In genomic region chr3:189361103-189361835, GRCh38 we compare ENCODE assay signal across 25 cellular contexts.
DNase-seq lines count a peak whose midpoint lies in the region; ATAC-seq, FAIRE-seq and TF ChIP-seq lines count a peak whose summit lies in the region.
"Had no signal": no experiment of that assay in that cellular context is flagged by ENCODE, and none has a peak within 500 bp of the region (broad histone marks: within the 10 kb centered on the region; RNA-seq: fewer than 3 reads in every experiment).

No MANE protein-coding gene starts in this region.

- POLR2A ChIA-PET in RWPE1 (lab: Yijun Ruan, JAX; ENCODE audit: low non-redundant PET) = no interaction called here

- no peak overlapping the region for H3K4me2 ChIP-seq in GM23338

- no peaks in the 10 kb centered on the region for H3K9me3 Mint-ChIP-seq in GM23338
- H3K9me3 Mint-ChIP-seq: activated CD8-positive, alpha-beta T cell treated with anti-CD3 and anti-CD28 coated beads for 36 hours; natural killer cell; T-cell had no signal

- H3K4me3 Mint-ChIP-seq in GM23338 = no peak overlapping the region
- H3K4me3 Mint-ChIP-seq: activated CD8-positive, alpha-beta T cell treated with anti-CD3 and anti-CD28 coated beads for 36 hours; activated naive CD8-positive, alpha-beta T cell; CD14-positive monocyte; natural killer cell; T-cell had no signal

- DNase-seq in AG10803 (ENCODE audit: low read depth) (peak; percentile 33), GM12892 (ENCODE audit: insufficient read length) (no peak), RWPE1 (ENCODE audit: low spot score) (no peak), myocyte (ENCODE audit: low read depth) (peak; percentile 63), GM23338 (ENCODE audit: low spot score) (no peak), iPS-NIHi7 (ENCODE audit: extremely low spot score) (no peak)
- DNase-seq: activated CD4-positive, CD25-positive, alpha-beta regulatory T cell treated with anti-CD3 and anti-CD28 coated beads, Interleukin-2, amount 50 U/mL, for 72 hours; activated CD8-positive, alpha-beta T cell treated with anti-CD3 and anti-CD28 coated beads for 36 hours; Calu3; hippocampal formation; left ventricle myocardium inferior; MV-4-11; natural killer cell; NCI-H774; OCI-M1; right cardiac atrium; SHP77 treated with DMSO at 0.1 percent for 48 hours; stimulated activated naive CD8-positive, alpha-beta T cell treated with anti-CD3 and anti-CD28 coated beads, Interleukin-15, Interleukin-2, amounts not matched to agents 100 U/mL and 50 U/mL, for 24 hours; T-cell had no signal

- no peak for TF ChIP-seq POLR2A in GM12892 (IDR thresholded peaks at IDR 0.05; ENCODE audit: low read depth, low read length)

- peak; percentile 53 for FAIRE-seq in GM12892 (lab: Jason Lieb, UNC)
- FAIRE-seq: TTC549 had no signal

- CTCF ChIA-PET in RWPE1 (lab: Yijun Ruan, JAX) = interaction anchor here (0.5 kb wide), 1 partner anchor 58 kb away, joined by 3 read pairs; no protein-coding TSS in a partner anchor

- H3K9me2 ChIP-seq in GM23338 (ENCODE audit: insufficient read depth) = no peaks in the 10 kb centered on the region

- H3K27ac ChIP-seq in RWPE1 (peak overlapping the region; percentile 10; the same call in 1 of the 2 replicates), GM23338 (ENCODE audit: low read depth) (no peak overlapping the region)
- H3K27ac ChIP-seq: left ventricle myocardium inferior had no signal

- H3F3A ChIP-seq in GM23338 (replicated peaks; ENCODE audit: low read depth) = no peaks in the 10 kb centered on the region

- no peaks in the 10 kb centered on the region for H3K4me1 ChIP-seq in GM23338 (ENCODE audit: insufficient read depth)
- H3K4me1 ChIP-seq: left ventricle myocardium inferior had no signal

- H4K20me1 ChIP-seq in GM23338 (replicated peaks; ENCODE audit: insufficient read depth) = no peaks in the 10 kb centered on the region

- H3K4me1 Mint-ChIP-seq in GM23338 = no peaks in the 10 kb centered on the region; the same call in 2 of the 3 replicates
- H3K4me1 Mint-ChIP-seq: CD14-positive monocyte, natural killer cell had no signal

- no peaks in the 10 kb centered on the region for H3K36me3 Mint-ChIP-seq in GM23338 (ENCODE audit: low read depth)
- H3K36me3 Mint-ChIP-seq: activated naive CD8-positive, alpha-beta T cell; CD14-positive monocyte; natural killer cell; T-cell had no signal

- H3K27me3 ChIP-seq in GM23338 (ENCODE audit: insufficient read depth) = no peaks in the 10 kb centered on the region

- H3K36me3 ChIP-seq in GM23338 (ENCODE audit: insufficient read depth) = no peaks in the 10 kb centered on the region
- H3K36me3 ChIP-seq: left ventricle myocardium inferior, thoracic aorta had no signal

- no peak for ATAC-seq in GM23338
- no peak for ATAC-seq in HG03439 (IDR thresholded peaks at IDR 0.05; ENCODE audit: unreplicated experiment)
- ATAC-seq in GM19463 (IDR thresholded peaks at IDR 0.05; ENCODE audit: unreplicated experiment) = no peak
- ATAC-seq: activated CD8-positive, alpha-beta T cell treated with anti-CD3 and anti-CD28 coated beads for 36 hours; natural killer cell; right cardiac atrium; stimulated activated naive CD8-positive, alpha-beta T cell treated with anti-CD3 and anti-CD28 coated beads, Interleukin-15, Interleukin-2, amounts not matched to agents 100 U/mL and 50 U/mL, for 24 hours; T-cell had no signal

- TF ChIP-seq CTCF in AG10803 (conservative IDR thresholded peaks at IDR 0.05; ENCODE audit: low read length) (no peak), RWPE1 (conservative IDR thresholded peaks at IDR 0.05; ENCODE audit: low read depth) (no peak), GM23338 (conservative IDR thresholded peaks at IDR 0.05; ENCODE audit: low read depth in 2 of 2) (no peak)

- H3K27me3 Mint-ChIP-seq in GM23338 (ENCODE audit: insufficient read depth, low read depth, poor library complexity) = peaks cover 7% of the 10 kb centered on the region
- H3K27me3 Mint-ChIP-seq: activated CD8-positive, alpha-beta T cell treated with anti-CD3 and anti-CD28 coated beads for 36 hours; activated naive CD8-positive, alpha-beta T cell; T-cell had no signal

- no peak overlapping the region for H3K4me3 ChIP-seq in AG10803 (ENCODE audit: low read length)
- no peak overlapping the region for H3K4me3 ChIP-seq in GM23338
- H3K4me3 ChIP-seq: left ventricle myocardium inferior, thoracic aorta had no signal

- no peak overlapping the region for H2AFZ ChIP-seq in GM23338

- H3K27ac Mint-ChIP-seq in GM23338 = no peak overlapping the region
- H3K27ac Mint-ChIP-seq: activated CD8-positive, alpha-beta T cell treated with anti-CD3 and anti-CD28 coated beads for 36 hours; activated naive CD8-positive, alpha-beta T cell; CD14-positive monocyte; natural killer cell; T-cell had no signal

- no peaks in the 10 kb centered on the region for H3K79me2 ChIP-seq in GM23338 (replicated peaks; ENCODE audit: insufficient read depth)

TF ChIP-seq in GM23338, 12 proteins besides CTCF, POLR2A, EP300 and RAD21:
- no peak for TF ChIP-seq EZH2 (IDR thresholded peaks at IDR 0.05; ENCODE audit: low read depth, unreplicated experiment)
- no peak for TF ChIP-seq POLR2AphosphoS5 (IDR thresholded peaks at IDR 0.05; ENCODE audit: low read depth)
- TF ChIP-seq ZNF462 (CRISPR knock-in tag; IDR thresholded peaks at IDR 0.05) = no peak

Comparison
In these comparisons a context has a peak if more than half of its experiments do, and no peak if none do; other contexts are left out.
1. DNase-seq: peak in AG10803 (single experiment) and myocyte (single experiment); none in GM12892 (single experiment), RWPE1 (single experiment), GM23338 (single experiment) and iPS-NIHi7 (single experiment).